19 cellular contexts compared by ENCODE assay signal in genomic region chr2:98500561-98500960, GRCh38. TPM values are rescaled to one million over a fixed set of nuclear protein-coding genes. Genes with fewer than 3 reads are reported as not detected.
DNase-seq lines count a peak whose midpoint lies in the region; ATAC-seq and TF ChIP-seq lines count a peak whose summit lies in the region.
"Had no signal": no experiment of that assay in that cellular context is flagged by ENCODE, and none has a peak within 500 bp of the region (broad histone marks: within the 10 kb centered on the region; RNA-seq: fewer than 3 reads in every experiment).

No MANE protein-coding gene starts in this region.

- no peak overlapping the region for H3K4me3 ChIP-seq in PC-9
- no peak overlapping the region for H3K4me3 ChIP-seq in sigmoid colon
- no peak overlapping the region for H3K4me3 ChIP-seq in A673 (ENCODE audit: low read depth, low read length, poor library complexity, severe bottlenecking)

- no peak for DNase-seq in activated T-cell treated with anti-CD3 and anti-CD28 coated beads, Interleukin-2, amount 50 U/mL, for 24 hours
- no peak for DNase-seq in activated T-cell treated with anti-CD3 and anti-CD28 coated beads, Interleukin-2, amount 50 U/mL, for 48 hours
- peak in 1 of 2 experiments; percentile 69 for DNase-seq in PC-9
- peak; percentile 12 for DNase-seq in left lobe of liver (ENCODE audit: low spot score)
- DNase-seq in sigmoid colon = peak; percentile 11
- DNase-seq in A673 (ENCODE audit: low spot score) = no peak
- DNase-seq in NCI-H82 (lab: John Stamatoyannopoulos, UW) = no peak
- DNase-seq in cerebellum (ENCODE audit: low spot score) = no peak
- DNase-seq: Calu3, DMS79, NCI-H1092 treated with DMSO at 0.1 percent for 48 hours, NCI-H187 treated with DMSO at 0.1 percent for 48 hours, NCI-H2171, NCI-H446 treated with DMSO at 0.1 percent for 48 hours, NCI-H748 treated with DMSO at 0.1 percent for 48 hours, SHP77 had no signal

- H3K4me1 ChIP-seq in PC-9 (replicated peaks; ENCODE audit: insufficient read depth) (peaks cover 37% of the 10 kb centered on the region), sigmoid colon (peaks cover 0 to 59% (median 53%) of the 10 kb centered on the region in 4 donors), A673 (ENCODE audit: insufficient read depth, low read length, poor library complexity, severe bottlenecking) (peaks cover 9% of the 10 kb centered on the region)

- no peak for TF ChIP-seq CTCF in PC-9 (conservative IDR thresholded peaks at IDR 0.05)
- no peak for TF ChIP-seq CTCF in sigmoid colon (IDR thresholded peaks at IDR 0.05)
- no peak for TF ChIP-seq CTCF in A673 (conservative IDR thresholded peaks at IDR 0.05; ENCODE audit: low read depth, low read length)

- H3F3A ChIP-seq in PC-9 (ENCODE audit: insufficient read depth, low read depth) = no peaks in the 10 kb centered on the region

- H3K27ac Mint-ChIP-seq in activated T-cell treated with anti-CD3 and anti-CD28 coated beads, Interleukin-2, amount 50 U/mL, for 24 hours = peak overlapping the region; percentile 42

- no peaks in the 10 kb centered on the region for H3K27me3 Mint-ChIP-seq in activated T-cell treated with anti-CD3 and anti-CD28 coated beads, Interleukin-2, amount 50 U/mL, for 24 hours

- H3K4me2 ChIP-seq in PC-9 = peak overlapping the region; percentile 29

- H2AFZ ChIP-seq in PC-9 = no peak overlapping the region

- H3K27ac ChIP-seq in PC-9 = peak overlapping the region; percentile 23; the same call in 1 of the 2 replicates
- H3K27ac ChIP-seq in sigmoid colon = no peak overlapping the region
- no peak overlapping the region for H3K27ac ChIP-seq in A673 (ENCODE audit: low read depth, low read length, poor library complexity, severe bottlenecking)
- H3K27ac ChIP-seq: C4-2B, HL-60 had no signal

- TF ChIP-seq EP300 in sigmoid colon (IDR thresholded peaks at IDR 0.05) = no peak

- H3K9me3 ChIP-seq in PC-9 (ENCODE audit: insufficient read depth, low read depth) (peaks cover 7% of the 10 kb centered on the region; the same call in 1 of the 2 replicates), sigmoid colon (peaks cover 0 to 8% (median 0%) of the 10 kb centered on the region in 4 donors), A673 (ENCODE audit: low read depth, low read length, poor library complexity, severe bottlenecking) (peaks cover 6% of the 10 kb centered on the region)

- CTCF ChIA-PET in PC-9 (lab: Charles Lee) = interaction anchor here (1.5 kb wide), 1 partner anchor 13 kb away, joined by 4 read pairs; no protein-coding TSS in a partner anchor
- CTCF ChIA-PET in A673 (lab: Charles Lee) = no interaction called here

- BruUV-seq in PC-9 (replicated peaks; lab: Mats Ljungman, UMichigan) (no TSS peak), A673 (replicated peaks; lab: Mats Ljungman, UMichigan) (no TSS peak)

- H3K9me3 Mint-ChIP-seq in activated T-cell treated with anti-CD3 and anti-CD28 coated beads, Interleukin-2, amount 50 U/mL, for 24 hours = peaks cover 14% of the 10 kb centered on the region

- intact Hi-C loops in PC-9 (cut with micrococcal nuclease; ENCODE audit: unreplicated experiment) = loop anchor here (5.0 kb wide), 1 partner anchor 43 kb away; no protein-coding TSS in a partner anchor
- intact Hi-C loops in sigmoid colon (cut with DNase I) = loop anchor here (5.0 kb wide), 1 partner anchor 43 kb away; no protein-coding TSS in a partner anchor
- intact Hi-C loops in A673 (cut with micrococcal nuclease; ENCODE audit: unreplicated experiment) = no loop called here

- 97% methylated on average over 1 of the region's 1 CpG for WGBS in sigmoid colon, 2 donors

- H3K4me3 Mint-ChIP-seq in activated T-cell treated with anti-CD3 and anti-CD28 coated beads, Interleukin-2, amount 50 U/mL, for 24 hours = no peak overlapping the region

- H3K27me3 ChIP-seq in PC-9 (ENCODE audit: insufficient read depth, low read depth) = no peaks in the 10 kb centered on the region
- no peaks in the 10 kb centered on the region for H3K27me3 ChIP-seq in sigmoid colon
- H3K27me3 ChIP-seq in A673 (replicated peaks; ENCODE audit: insufficient read depth, low read depth, low read length, poor library complexity) = no peaks in the 10 kb centered on the region

- H3K36me3 ChIP-seq in PC-9 (ENCODE audit: low read depth) = no peaks in the 10 kb centered on the region
- H3K36me3 ChIP-seq in sigmoid colon = no peaks in the 10 kb centered on the region
- H3K36me3 ChIP-seq in A673 (ENCODE audit: insufficient read depth, low read length, poor library complexity, severe bottlenecking) = no peaks in the 10 kb centered on the region

- H4K20me1 ChIP-seq in PC-9 (ENCODE audit: insufficient read depth) = no peaks in the 10 kb centered on the region

- peaks cover 49% of the 10 kb centered on the region for H3K36me3 Mint-ChIP-seq in activated T-cell treated with anti-CD3 and anti-CD28 coated beads, Interleukin-2, amount 50 U/mL, for 24 hours (ENCODE audit: low read depth)

- ATAC-seq in left lobe of liver = no peak
- ATAC-seq: HCT116 had no signal

- H3K9me2 ChIP-seq in PC-9 (ENCODE audit: insufficient read depth) = no peaks in the 10 kb centered on the region

- H3K79me2 ChIP-seq in PC-9 (ENCODE audit: low read depth) = 0 out of 2 replicates have a peak, but pooled peaks cover 12% of the 10 kb centered on the region

- POLR2A ChIA-PET in PC-9 (lab: Charles Lee; ENCODE audit: unreplicated experiment) = no interaction called here
- POLR2A ChIA-PET in A673 (lab: Charles Lee; ENCODE audit: low non-redundant PET) = no interaction called here

- H3K4me1 Mint-ChIP-seq in activated T-cell treated with anti-CD3 and anti-CD28 coated beads, Interleukin-2, amount 50 U/mL, for 24 hours (ENCODE audit: low read depth) = peaks cover 81% of the 10 kb centered on the region

- no peak for TF ChIP-seq POLR2A in sigmoid colon (IDR thresholded peaks at IDR 0.05)

RNA-seq across cellular contexts. Expression of gene INPP4A, which starts 55.9 kb away (rescaled TPM):
- total RNA-seq in PC-9 (2021) (50.5 and 52.9 TPM in 2 replicates), left lobe of liver (9.3 TPM), sigmoid colon (10 to 100 TPM; 30.4 to 49.9 (median 39.9) TPM), A673 (2021) (33.5 and 39.9 TPM in 2 replicates), cerebellum (81.7 TPM)
- polyA plus RNA-seq in sigmoid colon = 10 to 100 TPM in 1 of 3 donors, 1 to 10 TPM in 2; 1.8 to 12.2 (median 2.3) TPM

Comparison
In these comparisons a context has a peak if more than half of its experiments do, and no peak if none do; other contexts are left out.
1. DNase-seq: peak in left lobe of liver (single experiment) and sigmoid colon (single experiment); none in activated T-cell treated with anti-CD3 and anti-CD28 coated beads, Interleukin-2, amount 50 U/mL, for 24 hours (single experiment), activated T-cell treated with anti-CD3 and anti-CD28 coated beads, Interleukin-2, amount 50 U/mL, for 48 hours (0 of 2), A673 (single experiment), NCI-H82 (single experiment) and cerebellum (single experiment).